ENCODE assay signal across 7 cellular contexts in genomic region chr5:126778675-126779403, GRCh38. TPM values are rescaled to one million over a fixed set of nuclear protein-coding genes. Genes with fewer than 3 reads are reported as not detected.
DNase-seq lines count a peak whose midpoint lies in the region; ATAC-seq, FAIRE-seq and TF ChIP-seq lines count a peak whose summit lies in the region.

No MANE protein-coding gene starts in this region.

- H3K4me3 ChIP-seq in HL-60 (replicated peaks; ENCODE audit: insufficient read depth, low read length) (peak overlapping the region; percentile 60), muscle layer of duodenum (ENCODE audit: low read depth in 1 of 2, low read length in 2 of 2) (peak overlapping the region; percentile 55 to 81)

- FAIRE-seq in HTR-8/SVneo (lab: Jason Lieb, UNC), result no peak

- no peaks in the 10 kb centered on the region for H3K36me3 ChIP-seq in muscle layer of duodenum (ENCODE audit: control insufficient read depth in 1 of 2, insufficient read depth in 2 of 2, low read length in 2 of 2)

- H3K4me1 Mint-ChIP-seq in MCF 10A (ENCODE audit: insufficient read depth, unreplicated experiment), result peaks cover 10% of the 10 kb centered on the region

- no peaks in the 10 kb centered on the region for H3K4me1 ChIP-seq in muscle layer of duodenum (ENCODE audit: control insufficient read depth in 1 of 2, insufficient read depth in 2 of 2, low read length in 2 of 2)

- intact Hi-C loops in MCF 10A (cut with micrococcal nuclease), result loop anchor here (2.0 to 5.0 kb wide), 2 partner anchors 24 to 177 kb away; partner anchors contain the start of gene PHAX

- H3K36me3 Mint-ChIP-seq in MCF 10A (ENCODE audit: insufficient read depth, unreplicated experiment), result no peaks in the 10 kb centered on the region

- BruUV-seq in MCF 10A (replicated peaks; lab: Mats Ljungman, UMichigan), result no TSS peak

- DNase-seq in HL-60 (ENCODE audit: low read depth in 1 of 2, low spot score in 1 of 2), result no peak
- DNase-seq in MCF 10A (ENCODE audit: unreplicated experiment), result no peak
- DNase-seq in NCI-H1436 treated with DMSO at 0.1 percent for 48 hours (lab: John Stamatoyannopoulos, UW), result no peak
- no peak for DNase-seq in HTR-8/SVneo (ENCODE audit: insufficient read length, low spot score)
- no peak for DNase-seq in DMS153 treated with DMSO at 0.1 percent for 48 hours (lab: John Stamatoyannopoulos, UW; ENCODE audit: unreplicated experiment)

- CTCF ChIA-PET in MCF 10A (lab: Yijun Ruan, JAX), result interaction anchor here (0.6 to 14.4 kb wide), 23 partner anchors 15 to 775 kb away, joined by 3 to 456 read pairs (median 4); partner anchors contain the start of genes ALDH7A1 and PHAX

- H3K27ac ChIP-seq in HL-60 (replicated peaks), result peak overlapping the region; percentile 98
- H3K27ac ChIP-seq in muscle layer of duodenum (ENCODE audit: low read length), result peak overlapping the region; percentile 53

- no peak for TF ChIP-seq CTCF in HL-60 (IDR thresholded peaks at IDR 0.05; ENCODE audit: insufficient read depth, low read length)
- no peak for TF ChIP-seq CTCF in MCF 10A (IDR thresholded peaks at IDR 0.05; ENCODE audit: unreplicated experiment)

- H3K27ac Mint-ChIP-seq in MCF 10A (ENCODE audit: low read depth, unreplicated experiment), result peak overlapping the region; percentile 95

- peak overlapping the region; percentile 100 for H3K4me3 Mint-ChIP-seq in MCF 10A (ENCODE audit: unreplicated experiment)

- H3K9me3 ChIP-seq in muscle layer of duodenum (ENCODE audit: control insufficient read depth in 1 of 2, low read length in 2 of 2), result no peaks in the 10 kb centered on the region

- H3K27me3 Mint-ChIP-seq in MCF 10A (ENCODE audit: insufficient read depth, unreplicated experiment), result no peaks in the 10 kb centered on the region

- peak; percentile 5 for ATAC-seq in GM19351 (IDR thresholded peaks at IDR 0.05; ENCODE audit: unreplicated experiment)

- H3K9me3 Mint-ChIP-seq in MCF 10A (ENCODE audit: unreplicated experiment), result no peaks in the 10 kb centered on the region

- POLR2A ChIA-PET in MCF 10A (lab: Yijun Ruan, JAX), result interaction anchor here (0.6 to 6.7 kb wide), 30 partner anchors 8 to 700 kb away, joined by 3 to 137 read pairs (median 4); partner anchors contain the start of genes ALDH7A1, C5orf63, GRAMD2B and PHAX

- H3K27me3 ChIP-seq in HL-60 (ENCODE audit: insufficient read depth, poor library complexity, severe bottlenecking) (no peaks in the 10 kb centered on the region), muscle layer of duodenum (ENCODE audit: low read depth, low read length) (no peaks in the 10 kb centered on the region)

RNA-seq across cellular contexts. Expression of gene LMNB1, which starts 1.9 kb away (rescaled TPM):
- total RNA-seq in MCF 10A (2022), result 19.6 and 31.6 TPM in 2 replicates
